ENCODE assay signal across 26 cellular contexts in the genomic region with DNA sequence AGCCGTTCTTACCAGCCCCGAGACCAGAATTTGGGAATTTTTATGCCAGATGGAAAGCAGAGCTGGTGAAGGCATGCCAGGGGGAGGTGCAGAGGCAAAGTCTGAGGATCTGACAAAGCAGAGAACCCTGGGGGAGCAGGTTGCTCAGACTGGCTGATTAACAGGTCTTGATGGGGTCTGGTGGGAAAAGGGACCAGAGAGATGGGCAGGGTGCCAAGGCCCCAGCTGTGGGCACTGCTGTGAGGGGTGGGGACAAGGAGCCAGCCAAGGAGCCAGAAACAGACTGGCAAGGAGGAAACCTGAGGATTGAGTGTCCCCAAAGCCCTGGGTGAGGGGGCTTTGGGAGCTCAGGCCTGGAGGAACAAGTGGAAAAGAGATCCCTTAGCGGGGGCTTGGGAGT. TPM values are rescaled to one million over a fixed set of nuclear protein-coding genes. Genes with fewer than 3 reads are reported as not detected.
A peak's percentile ranks its signal among the peaks of the same experiment; 100 is the strongest.
DNase-seq lines count a peak whose midpoint lies in the region; ATAC-seq and TF ChIP-seq lines count a peak whose summit lies in the region.
"Had no signal": no experiment of that assay in that cellular context is flagged by ENCODE, and none has a peak within 500 bp of the region (broad histone marks: within the 10 kb centered on the region; RNA-seq: fewer than 3 reads in every experiment).

No MANE protein-coding gene starts in this region.

- TF ChIP-seq CTCF in MCF 10A (IDR thresholded peaks at IDR 0.05; ENCODE audit: unreplicated experiment), result no peak
- TF ChIP-seq CTCF in breast epithelium (IDR thresholded peaks at IDR 0.05), result no peak
- TF ChIP-seq CTCF in neutrophil (IDR thresholded peaks at IDR 0.05), result no peak

- intact Hi-C loops in MCF 10A (cut with micrococcal nuclease), result no loop called here
- intact Hi-C loops in breast epithelium (cut with DNase I; ENCODE audit: low total_unique reads), result no loop called here
- intact Hi-C loops in activated CD4-positive, alpha-beta memory T cell treated with anti-CD3 and anti-CD28 coated beads for 36 hours (cut with micrococcal nuclease), result no loop called here

- ATAC-seq in GM18505 (IDR thresholded peaks at IDR 0.05; ENCODE audit: unreplicated experiment), result no peak
- ATAC-seq: left lobe of liver; stimulated activated naive B cell treated with anti-CD40 and anti-IgM and Interleukin-4, amounts not matched to agents 10 μg/mL and 1 μg/mL and 100 μg/mL, for 72 hours; upper lobe of right lung had no signal

- no peaks in the 10 kb centered on the region for H3K27me3 ChIP-seq in breast epithelium
- H3K27me3 ChIP-seq in neutrophil, result no peaks in the 10 kb centered on the region
- H3K27me3 ChIP-seq: ovary, SJCRH30, upper lobe of right lung had no signal

- H3K27ac Mint-ChIP-seq in MCF 10A (ENCODE audit: low read depth, unreplicated experiment), result peak overlapping the region; percentile 54
- peak overlapping the region; percentile 13 for H3K27ac Mint-ChIP-seq in activated CD4-positive, alpha-beta memory T cell treated with anti-CD3 and anti-CD28 coated beads for 36 hours
- H3K27ac Mint-ChIP-seq: nephron progenitor cell had no signal

- H3K27me3 Mint-ChIP-seq in MCF 10A (ENCODE audit: insufficient read depth, unreplicated experiment), result no peaks in the 10 kb centered on the region
- H3K27me3 Mint-ChIP-seq in activated CD4-positive, alpha-beta memory T cell treated with anti-CD3 and anti-CD28 coated beads for 36 hours, result no peaks in the 10 kb centered on the region
- H3K27me3 Mint-ChIP-seq: CD4-positive, CD25-positive, alpha-beta regulatory T cell; stimulated activated naive B cell treated with anti-CD40 and anti-IgM and Interleukin-4, amounts not matched to agents 10 μg/mL and 1 μg/mL and 100 μg/mL, for 72 hours had no signal

- TF ChIP-seq POLR2A in breast epithelium (IDR thresholded peaks at IDR 0.05), result no peak
- TF ChIP-seq POLR2A in GM18505 (IDR thresholded peaks at IDR 0.05; ENCODE audit: borderline replicate concordance, extremely low read depth, insufficient read depth, insufficient read length), result peak; percentile 15

- BruUV-seq in MCF 10A (replicated peaks; lab: Mats Ljungman, UMichigan), result no TSS peak

- CTCF ChIA-PET in MCF 10A (lab: Yijun Ruan, JAX), result interaction anchor here (0.7 to 1.6 kb wide), 3 partner anchors 8 to 1099 kb away, joined by 3 to 6 read pairs (median 5); no protein-coding TSS in a partner anchor
- CTCF ChIA-PET in activated CD4-positive, alpha-beta memory T cell treated with anti-CD3 and anti-CD28 coated beads for 36 hours (lab: Charles Lee), result interaction anchor here (1.2 to 6.8 kb wide), 3 partner anchors 11 to 51 kb away, joined by 3 to 62 read pairs (median 6); no protein-coding TSS in a partner anchor

- H3K4me1 Mint-ChIP-seq in MCF 10A (ENCODE audit: insufficient read depth, unreplicated experiment), result no peaks in the 10 kb centered on the region
- peaks cover 35% of the 10 kb centered on the region for H3K4me1 Mint-ChIP-seq in activated CD4-positive, alpha-beta memory T cell treated with anti-CD3 and anti-CD28 coated beads for 36 hours (ENCODE audit: low read depth)

- H3K9me3 ChIP-seq in breast epithelium (no peaks in the 10 kb centered on the region), neutrophil (no peaks in the 10 kb centered on the region)
- H3K9me3 ChIP-seq: ovary, SJCRH30, upper lobe of right lung had no signal

- H3K4me1 ChIP-seq in breast epithelium (peaks cover 0 to 1% of the 10 kb centered on the region in 2 donors), neutrophil (ENCODE audit: control insufficient read depth in 1 of 2, insufficient read depth in 1 of 2, low read depth in 1 of 2, low read length in 1 of 2) (peaks cover 41 to 43% of the 10 kb centered on the region in 2 experiments)
- H3K4me1 ChIP-seq: upper lobe of right lung had no signal

- no peak overlapping the region for H3K4me3 ChIP-seq in breast epithelium
- no peak overlapping the region for H3K4me3 ChIP-seq in neutrophil (ENCODE audit: low read depth in 1 of 2, low read length in 1 of 2)
- H3K4me3 ChIP-seq: ovary, SJCRH30, upper lobe of right lung had no signal

- POLR2A ChIA-PET in MCF 10A (lab: Yijun Ruan, JAX), result interaction anchor here (1.5 kb wide), 1 partner anchor 19 kb away, joined by 4 read pairs; no protein-coding TSS in a partner anchor
- POLR2A ChIA-PET in activated CD4-positive, alpha-beta memory T cell treated with anti-CD3 and anti-CD28 coated beads for 36 hours (lab: Charles Lee), result no interaction called here

- no peaks in the 10 kb centered on the region for H3K9me3 Mint-ChIP-seq in MCF 10A (ENCODE audit: unreplicated experiment)
- H3K9me3 Mint-ChIP-seq in activated CD4-positive, alpha-beta memory T cell treated with anti-CD3 and anti-CD28 coated beads for 36 hours, result no peaks in the 10 kb centered on the region
- H3K9me3 Mint-ChIP-seq: CD4-positive, CD25-positive, alpha-beta regulatory T cell; nephron progenitor cell; stimulated activated naive B cell treated with anti-CD40 and anti-IgM and Interleukin-4, amounts not matched to agents 10 μg/mL and 1 μg/mL and 100 μg/mL, for 72 hours had no signal

- DNase-seq in MCF 10A (ENCODE audit: unreplicated experiment) (no peak), breast epithelium (ENCODE audit: low spot score in 2 of 2) (no peak), activated gamma-delta T cell (lab: John Stamatoyannopoulos, UW) (no peak), iPS-NIHi11 (ENCODE audit: low spot score) (no peak)
- DNase-seq in activated CD4-positive, alpha-beta memory T cell treated with anti-CD3 and anti-CD28 coated beads for 36 hours, result no peak
- DNase-seq: activated CD4-positive, alpha-beta T cell treated with anti-CD3 and anti-CD28 coated beads for 48 hours; activated naive CD4-positive, alpha-beta T cell treated with anti-CD3 and anti-CD28 coated beads, Interleukin-2, amount 50 U/mL, for 16 hours; anterior cingulate cortex; CD4-positive, CD25-positive, alpha-beta regulatory T cell; cortex of kidney; erythroblast; glutamatergic neuron; GOT3; KBM-7; NCI-H1092 treated with DMSO at 0.1 percent for 48 hours; NCI-H187; NCI-H69; nephron progenitor cell; ovary; SJCRH30; stimulated activated CD4-positive, alpha-beta T cell treated with anti-CD3 and anti-CD28 coated beads, Interleukin-15, amount 100 ng/mL, for 24 hours; stimulated activated naive B cell treated with anti-CD40 and anti-IgM and Interleukin-4, amounts not matched to agents 10 μg/mL and 1 μg/mL and 100 μg/mL, for 72 hours; upper lobe of right lung had no signal

- H3K27ac ChIP-seq in breast epithelium (no peak overlapping the region), neutrophil (peak overlapping the region; percentile 30)
- H3K27ac ChIP-seq: ovary, SJCRH30, upper lobe of right lung had no signal

- H3K4me3 Mint-ChIP-seq in MCF 10A (ENCODE audit: unreplicated experiment), result no peak overlapping the region
- no peak overlapping the region for H3K4me3 Mint-ChIP-seq in activated CD4-positive, alpha-beta memory T cell treated with anti-CD3 and anti-CD28 coated beads for 36 hours
- H3K4me3 Mint-ChIP-seq: nephron progenitor cell; stimulated activated naive B cell treated with anti-CD40 and anti-IgM and Interleukin-4, amounts not matched to agents 10 μg/mL and 1 μg/mL and 100 μg/mL, for 72 hours had no signal

- H3K36me3 Mint-ChIP-seq in MCF 10A (ENCODE audit: insufficient read depth, unreplicated experiment), result peaks cover 62% of the 10 kb centered on the region
- peaks cover 48% of the 10 kb centered on the region for H3K36me3 Mint-ChIP-seq in activated CD4-positive, alpha-beta memory T cell treated with anti-CD3 and anti-CD28 coated beads for 36 hours

- H3K36me3 ChIP-seq in breast epithelium (no peaks in the 10 kb centered on the region), neutrophil (peaks cover 94% of the 10 kb centered on the region)
- H3K36me3 ChIP-seq: ovary, SJCRH30 had no signal

RNA-seq across cellular contexts. Expression of gene RPS6KA1, which starts 21.4 kb away (rescaled TPM):
- total RNA-seq in MCF 10A (2022) (43.9 and 50.9 TPM in 2 replicates), breast epithelium (10 to 100 TPM; 12.5 to 43.0 (median 30.8) TPM)
- 100 to 1,000 TPM; 109 to 112 TPM for total RNA-seq in activated CD4-positive, alpha-beta memory T cell treated with anti-CD3 and anti-CD28 coated beads for 36 hours
